Comparison of ENCODE assay signal across 16 cellular contexts in genomic region chr3:24042174-24042878, GRCh38.
DNase-seq lines count a peak whose midpoint lies in the region; ATAC-seq and TF ChIP-seq lines count a peak whose summit lies in the region.
"Had no signal": no experiment of that assay in that cellular context is flagged by ENCODE, and none has a peak within 500 bp of the region (broad histone marks: within the 10 kb centered on the region; RNA-seq: fewer than 3 reads in every experiment).

No MANE protein-coding gene starts in this region.

- no peak overlapping the region for H3K9ac ChIP-seq in IMR-90 (ENCODE audit: low read depth, low read length)
- H3K9ac ChIP-seq in fibroblast of lung (ENCODE audit: insufficient read depth, low read length): no peak overlapping the region
- H3K9ac ChIP-seq: neural progenitor cell had no signal

- H2AFZ ChIP-seq in IMR-90 (replicated peaks; ENCODE audit: low read length, poor library complexity): no peak overlapping the region
- peak overlapping the region; percentile 49 for H2AFZ ChIP-seq in fibroblast of lung (ENCODE audit: low read length)
- H2AFZ ChIP-seq: neural progenitor cell had no signal

- no CpG with 5 or more reads among the region's 8 CpGs for WGBS in IMR-90 (ENCODE audit: extremely low coverage in 2 of 2, insufficient read length in 1 of 2), 2 experiments

- H3K23ac ChIP-seq in IMR-90 (ENCODE audit: low read depth, low read length): no peak overlapping the region

- H3K4me2 ChIP-seq in IMR-90 (ENCODE audit: low read depth, low read length) (peak overlapping the region; percentile 37; the same call in 1 of the 2 replicates), fibroblast of lung (ENCODE audit: extremely low read depth, insufficient read depth, low read length) (peak overlapping the region; percentile 73)
- H3K4me2 ChIP-seq: neural progenitor cell had no signal

- TF ChIP-seq CTCF in IMR-90 (conservative IDR thresholded peaks at IDR 0.05; ENCODE audit: low read depth, low read length): no peak
- no peak for TF ChIP-seq CTCF in fibroblast of lung (conservative IDR thresholded peaks at IDR 0.05 in 1 of 2, IDR thresholded peaks at IDR 0.05 in 1 of 2; ENCODE audit: low read depth in 1 of 2, low read length in 2 of 2)
- TF ChIP-seq CTCF in mesothelial cell of epicardium (IDR thresholded peaks at IDR 0.05; ENCODE audit: unreplicated experiment): no peak

- ATAC-seq in IMR-90 (ENCODE audit: low read depth): peak; percentile 79
- ATAC-seq in HG02981 (IDR thresholded peaks at IDR 0.05; ENCODE audit: unreplicated experiment): no peak
- ATAC-seq: PC-3 had no signal

- no peak for TF ChIP-seq POLR2A in IMR-90 (IDR thresholded peaks at IDR 0.05; ENCODE audit: low read depth, low read length)

- H3K4me1 Mint-ChIP-seq in mesothelial cell of epicardium: peaks cover 9% of the 10 kb centered on the region
- H3K4me1 Mint-ChIP-seq: neural progenitor cell had no signal

- no peak overlapping the region for H2AK5ac ChIP-seq in IMR-90 (ENCODE audit: low read depth, low read length)

- H3K9me3 ChIP-seq in IMR-90 (ENCODE audit: control insufficient read depth, insufficient read depth, low read length) (no peaks in the 10 kb centered on the region), fibroblast of lung (ENCODE audit: control insufficient read depth, insufficient read depth, low read depth, low read length) (no peaks in the 10 kb centered on the region)

- BruUV-seq in IMR-90 (replicated peaks; lab: Mats Ljungman, UMichigan): no TSS peak

- H3K27me3 ChIP-seq in IMR-90 (ENCODE audit: control insufficient read depth, insufficient read depth, low read length) (no peaks in the 10 kb centered on the region), fibroblast of lung (ENCODE audit: control insufficient read depth, insufficient read depth, low read length) (no peaks in the 10 kb centered on the region)
- H3K27me3 ChIP-seq: neural progenitor cell had no signal

- H4K5ac ChIP-seq in IMR-90 (ENCODE audit: low read depth, low read length): no peak overlapping the region

- in situ Hi-C loops in IMR-90 (cut with MboI; ENCODE audit: low sequenced_read_pairs): no loop called here

- H4K20me1 ChIP-seq in IMR-90 (ENCODE audit: insufficient read depth, low read length) (no peaks in the 10 kb centered on the region), fibroblast of lung (ENCODE audit: control insufficient read depth, extremely low read depth, insufficient read depth, low read length) (no peaks in the 10 kb centered on the region)

- H3K18ac ChIP-seq in IMR-90 (ENCODE audit: low read depth, low read length): no peak overlapping the region

- H3K4me3 Mint-ChIP-seq in mesothelial cell of epicardium: no peak overlapping the region
- H3K4me3 Mint-ChIP-seq: activated naive CD4-positive, alpha-beta T cell treated with anti-CD3 and anti-CD28 coated beads for 36 hours; CD4-positive, CD25-positive, alpha-beta regulatory T cell; neural progenitor cell; type B pancreatic cell had no signal

- no peak overlapping the region for H2BK120ac ChIP-seq in IMR-90 (ENCODE audit: low read depth, low read length)

- H2BK5ac ChIP-seq in IMR-90 (ENCODE audit: low read depth, low read length, poor library complexity, severe bottlenecking): no peak overlapping the region

- H3K9me3 Mint-ChIP-seq in mesothelial cell of epicardium: no peaks in the 10 kb centered on the region
- H3K9me3 Mint-ChIP-seq: activated naive CD4-positive, alpha-beta T cell treated with anti-CD3 and anti-CD28 coated beads for 36 hours; CD4-positive, CD25-positive, alpha-beta regulatory T cell; neural progenitor cell had no signal

- peaks cover 3% of the 10 kb centered on the region; the same call in 1 of the 2 replicates for H3K4me1 ChIP-seq in IMR-90 (ENCODE audit: control insufficient read depth, insufficient read depth, low read length)
- H3K4me1 ChIP-seq in fibroblast of lung (ENCODE audit: control insufficient read depth, extremely low read depth, insufficient read depth, low read length): peaks cover 7% of the 10 kb centered on the region
- H3K4me1 ChIP-seq: neural progenitor cell had no signal

- no peaks in the 10 kb centered on the region for H3K79me2 ChIP-seq in fibroblast of lung (ENCODE audit: control insufficient read depth, insufficient read depth, low read length)

- H3K14ac ChIP-seq in IMR-90 (replicated peaks; ENCODE audit: low read depth, low read length): no peak overlapping the region

- no peak for TF ChIP-seq RAD21 in IMR-90 (IDR thresholded peaks at IDR 0.05; ENCODE audit: low read length)

- no peak overlapping the region for H4K91ac ChIP-seq in IMR-90 (ENCODE audit: insufficient read depth, low read depth, low read length)

- CTCF ChIA-PET in IMR-90 (lab: Yijun Ruan, JAX): interaction anchor here (1.1 kb wide), 2 partner anchors 187 to 642 kb away, joined by 3 read pairs; no protein-coding TSS in a partner anchor

- peak; percentile 58 for DNase-seq in IMR-90
- peak in 1 of 2 donors; percentile 80 for DNase-seq in fibroblast of lung (ENCODE audit: low read depth in 2 of 2)
- no peak for DNase-seq in mesothelial cell of epicardium (ENCODE audit: low spot score in 2 of 2, unreplicated experiment in 2 of 2)
- peak; percentile 66 for DNase-seq in stromal cell of bone marrow (ENCODE audit: low read depth)
- DNase-seq in stimulated activated CD4-positive, alpha-beta T cell treated with anti-CD3 and anti-CD28 coated beads, Interleukin-4, amount 100 ng/mL, for 24 hours: no peak
- no peak for DNase-seq in stimulated activated naive CD4-positive, alpha-beta T cell (lab: John Stamatoyannopoulos, UW)
- DNase-seq in NCI-H345 (lab: John Stamatoyannopoulos, UW): no peak
- DNase-seq: activated naive CD4-positive, alpha-beta T cell treated with anti-CD3 and anti-CD28 coated beads for 36 hours; CD4-positive, CD25-positive, alpha-beta regulatory T cell; H7; PC-3; stimulated activated CD4-positive, alpha-beta T cell treated with anti-CD3 and anti-CD28 coated beads, Interleukin-4, amount 100 ng/mL, for 4 hours; T-helper 9 cell had no signal

- H3K4ac ChIP-seq in IMR-90 (ENCODE audit: low read depth, low read length): no peak overlapping the region

- no peak overlapping the region for H3K56ac ChIP-seq in IMR-90 (ENCODE audit: extremely low read depth, insufficient read depth, low read length)

- no peak overlapping the region for H2AK9ac ChIP-seq in IMR-90 (replicated peaks; ENCODE audit: low read depth, low read length, poor library complexity)

- H3K36me3 Mint-ChIP-seq in mesothelial cell of epicardium: no peaks in the 10 kb centered on the region
- H3K36me3 Mint-ChIP-seq: CD4-positive, CD25-positive, alpha-beta regulatory T cell; neural progenitor cell; type B pancreatic cell had no signal

- peak overlapping the region; percentile 63 for H3K27ac Mint-ChIP-seq in mesothelial cell of epicardium
- H3K27ac Mint-ChIP-seq: activated naive CD4-positive, alpha-beta T cell treated with anti-CD3 and anti-CD28 coated beads for 36 hours; CD4-positive, CD25-positive, alpha-beta regulatory T cell; neural progenitor cell; type B pancreatic cell had no signal

- H3K36me3 ChIP-seq in IMR-90 (ENCODE audit: control insufficient read depth, insufficient read depth, low read length): no peaks in the 10 kb centered on the region
- no peaks in the 10 kb centered on the region for H3K36me3 ChIP-seq in fibroblast of lung (ENCODE audit: control insufficient read depth, insufficient read depth, low read length)
- H3K36me3 ChIP-seq: neural progenitor cell had no signal

- dilution Hi-C loops in IMR-90 (cut with HindIII; ENCODE audit: low sequenced_read_pairs, unreplicated experiment): no loop called here

- H3K9me1 ChIP-seq in IMR-90 (ENCODE audit: insufficient read depth, low read length): peaks cover 2% of the 10 kb centered on the region; the same call in 1 of the 2 replicates

- no peak overlapping the region for H2BK15ac ChIP-seq in IMR-90 (ENCODE audit: low read depth, low read length)

- POLR2A ChIA-PET in IMR-90 (lab: Charles Lee; ENCODE audit: unreplicated experiment): no interaction called here

- H3K79me1 ChIP-seq in IMR-90 (ENCODE audit: low read depth in 1 of 2, low read length in 2 of 2): no peaks in the 10 kb centered on the region

- H4K8ac ChIP-seq in IMR-90 (ENCODE audit: low read depth in 2 of 2, low read length in 2 of 2): no peak overlapping the region

- no peaks in the 10 kb centered on the region for H3K27me3 Mint-ChIP-seq in mesothelial cell of epicardium (ENCODE audit: low read depth)

- H2BK20ac ChIP-seq in IMR-90 (ENCODE audit: low read depth, low read length): no peak overlapping the region

- intact Hi-C loops in IMR-90 (cut with micrococcal nuclease): loop anchor here (2.0 kb wide), 1 partner anchor 104 kb away; no protein-coding TSS in a partner anchor

- no peak overlapping the region for H3K4me3 ChIP-seq in IMR-90 (ENCODE audit: insufficient read depth, low read depth, low read length)
- peak overlapping the region in 2 of 4 experiments; percentile 6 to 8 for H3K4me3 ChIP-seq in fibroblast of lung (replicated peaks in 1 of 4; ENCODE audit: control extremely low read depth in 1 of 4, insufficient read depth in 1 of 4, low read depth in 3 of 4, low read length in 4 of 4)
- H3K4me3 ChIP-seq: neural progenitor cell had no signal

- H3K27ac ChIP-seq in IMR-90 (ENCODE audit: insufficient read depth, low read length) (no peak overlapping the region), fibroblast of lung (ENCODE audit: insufficient read depth, low read length) (peak overlapping the region; percentile 31)
- H3K27ac ChIP-seq: neural progenitor cell had no signal

TF ChIP-seq in IMR-90, 13 proteins besides CTCF, POLR2A, EP300 and RAD21:
- TF ChIP-seq ELK1 (IDR thresholded peaks at IDR 0.05; ENCODE audit: borderline replicate concordance, low read depth, low read length) (no peak), MAZ (IDR thresholded peaks at IDR 0.05; ENCODE audit: borderline replicate concordance, low read depth, low read length) (no peak), NFE2L2 (IDR thresholded peaks at IDR 0.05; ENCODE audit: low read depth, low read length) (no peak), RCOR1 (IDR thresholded peaks at IDR 0.05; ENCODE audit: insufficient replicate concordance, low read length) (no peak)

Comparison
In these comparisons a context has a peak if more than half of its experiments do, and no peak if none do; other contexts are left out.
1. DNase-seq: peak in IMR-90 (single experiment) and stromal cell of bone marrow (single experiment); none in mesothelial cell of epicardium (0 of 2), stimulated activated CD4-positive, alpha-beta T cell treated with anti-CD3 and anti-CD28 coated beads, Interleukin-4, amount 100 ng/mL, for 24 hours (single experiment), stimulated activated naive CD4-positive, alpha-beta T cell (0 of 6) and NCI-H345 (single experiment).